In genomic region chr20:38725458-38725958, GRCh38 we compare ENCODE assay signal across 17 cellular contexts. TPM values are rescaled to one million over a fixed set of nuclear protein-coding genes. Genes with fewer than 3 reads are reported as not detected.
DNase-seq lines count a peak whose midpoint lies in the region; ATAC-seq, FAIRE-seq and TF ChIP-seq lines count a peak whose summit lies in the region.
"Had no signal": no experiment of that assay in that cellular context is flagged by ENCODE, and none has a peak within 500 bp of the region (broad histone marks: within the 10 kb centered on the region; RNA-seq: fewer than 3 reads in every experiment).

No MANE protein-coding gene starts in this region.

- 6% methylated on average over 22 of the region's 22 CpGs for WGBS in psoas muscle, 3 donors

- no peak for DNase-seq in activated CD4-positive, alpha-beta memory T cell treated with anti-CD3 and anti-CD28 coated beads, Interleukin-2, amount 10 ng/mL, durations not matched to agents 7 days and 5 days
- no peak for DNase-seq in activated CD4-positive, alpha-beta memory T cell treated with anti-CD3 and anti-CD28 coated beads for 36 hours
- DNase-seq in astrocyte (ENCODE audit: low read depth) (no peak), left lobe of liver (ENCODE audit: low spot score) (no peak), NCI-H1694 (lab: John Stamatoyannopoulos, UW) (no peak), psoas muscle (no peak)
- DNase-seq: brain microvascular endothelial cell, DMS79 treated with DMSO at 0.1 percent for 48 hours, hippocampal formation, lower lobe of right lung, T1000 had no signal

- intact Hi-C loops in activated CD4-positive, alpha-beta memory T cell treated with anti-CD3 and anti-CD28 coated beads for 36 hours (cut with micrococcal nuclease): loop anchor here (5.0 kb wide), 1 partner anchor 237 kb away; the partner anchor contains the start of gene DHX35
- intact Hi-C loops in psoas muscle (cut with DNase I): no loop called here

- H3K79me2 ChIP-seq in astrocyte (ENCODE audit: insufficient read depth, low read length) (no peaks in the 10 kb centered on the region), neural cell (replicated peaks; ENCODE audit: insufficient read depth, low read length) (peaks cover 94% of the 10 kb centered on the region)
- H3K79me2 ChIP-seq: parathyroid adenoma had no signal

- no peak for TF ChIP-seq CTCF in astrocyte (IDR thresholded peaks at IDR 0.05; ENCODE audit: insufficient read depth, low read depth, low read length)
- no peak for TF ChIP-seq CTCF in neural cell (IDR thresholded peaks at IDR 0.05; ENCODE audit: poor library complexity, severe bottlenecking)
- TF ChIP-seq CTCF in psoas muscle (IDR thresholded peaks at IDR 0.05): no peak

- H3K4me1 ChIP-seq in HUES6 (ENCODE audit: control insufficient read depth, insufficient read depth, low read length) (peaks cover 43% of the 10 kb centered on the region), astrocyte (ENCODE audit: insufficient read depth, low read length) (no peaks in the 10 kb centered on the region), psoas muscle (no peaks in the 10 kb centered on the region)
- H3K4me1 ChIP-seq: HAP-1, parathyroid adenoma had no signal

- H3K36me3 ChIP-seq in HUES6 (ENCODE audit: control insufficient read depth, insufficient read depth, low read length): no peaks in the 10 kb centered on the region
- H3K36me3 ChIP-seq in astrocyte (ENCODE audit: insufficient read depth, low read length): no peaks in the 10 kb centered on the region
- no peaks in the 10 kb centered on the region for H3K36me3 ChIP-seq in neural cell (ENCODE audit: insufficient read depth, low read length)
- no peaks in the 10 kb centered on the region for H3K36me3 ChIP-seq in psoas muscle (ENCODE audit: insufficient read depth in 1 of 2, low read depth in 1 of 2)
- H3K36me3 ChIP-seq: brain microvascular endothelial cell, HAP-1, lower lobe of right lung had no signal

- TF ChIP-seq RAD21 in neural cell (conservative IDR thresholded peaks at IDR 0.05): no peak

- H3K4me3 ChIP-seq in HUES6 (ENCODE audit: low read depth, low read length) (peak overlapping the region; percentile 66), astrocyte (ENCODE audit: insufficient read depth, low read depth, low read length) (no peak overlapping the region), neural cell (ENCODE audit: low read length) (peak overlapping the region; percentile 99), psoas muscle (no peak overlapping the region)
- H3K4me3 ChIP-seq: HAP-1, lower lobe of right lung had no signal

- POLR2A ChIA-PET in activated CD4-positive, alpha-beta memory T cell treated with anti-CD3 and anti-CD28 coated beads, Interleukin-2, amount 10 ng/mL, durations not matched to agents 7 days and 5 days (lab: Charles Lee): interaction anchor here (1.1 kb wide), 1 partner anchor 81 kb away, joined by 3 read pairs; no protein-coding TSS in a partner anchor
- POLR2A ChIA-PET in activated CD4-positive, alpha-beta memory T cell treated with anti-CD3 and anti-CD28 coated beads for 36 hours (lab: Charles Lee): interaction anchor here (1.2 kb wide), 1 partner anchor 8 kb away, joined by 3 read pairs; no protein-coding TSS in a partner anchor

- peak overlapping the region; percentile 32 for H3K27ac Mint-ChIP-seq in activated CD4-positive, alpha-beta memory T cell treated with anti-CD3 and anti-CD28 coated beads, Interleukin-2, amount 10 ng/mL, durations not matched to agents 7 days and 5 days
- H3K27ac Mint-ChIP-seq in activated CD4-positive, alpha-beta memory T cell treated with anti-CD3 and anti-CD28 coated beads for 36 hours: no peak overlapping the region
- H3K27ac Mint-ChIP-seq in astrocyte (ENCODE audit: unreplicated experiment): peak overlapping the region; percentile 80

- H3K27ac ChIP-seq in HUES6 (ENCODE audit: low read depth, low read length) (no peak overlapping the region), astrocyte (ENCODE audit: low read depth, low read length) (no peak overlapping the region), neural cell (ENCODE audit: low read length) (peak overlapping the region; percentile 99), psoas muscle (no peak overlapping the region)
- H3K27ac ChIP-seq: brain microvascular endothelial cell, lower lobe of right lung, parathyroid adenoma had no signal

- TF ChIP-seq EP300 in neural cell (conservative IDR thresholded peaks at IDR 0.05; ENCODE audit: poor library complexity, severe bottlenecking): peak; percentile 34

- peaks cover 16% of the 10 kb centered on the region for H4K20me1 ChIP-seq in astrocyte (ENCODE audit: insufficient read depth, low read length)
- no peaks in the 10 kb centered on the region for H4K20me1 ChIP-seq in neural cell (ENCODE audit: insufficient read depth)

- no peaks in the 10 kb centered on the region for H3K9me2 ChIP-seq in neural cell (ENCODE audit: insufficient read depth, low read length)

- FAIRE-seq in astrocyte (lab: Jason Lieb, UNC): no peak

- H2AFZ ChIP-seq in astrocyte (ENCODE audit: low read depth, low read length) (no peak overlapping the region), neural cell (ENCODE audit: low read depth, low read length) (no peak overlapping the region)
- H2AFZ ChIP-seq: parathyroid adenoma had no signal

- H3K4me1 Mint-ChIP-seq in activated CD4-positive, alpha-beta memory T cell treated with anti-CD3 and anti-CD28 coated beads, Interleukin-2, amount 10 ng/mL, durations not matched to agents 7 days and 5 days: peaks cover 52% of the 10 kb centered on the region
- H3K4me1 Mint-ChIP-seq in activated CD4-positive, alpha-beta memory T cell treated with anti-CD3 and anti-CD28 coated beads for 36 hours (ENCODE audit: low read depth): peaks cover 58% of the 10 kb centered on the region
- H3K4me1 Mint-ChIP-seq in astrocyte (ENCODE audit: low read depth, unreplicated experiment): peaks cover 4% of the 10 kb centered on the region

- H3K4me2 ChIP-seq in astrocyte (ENCODE audit: low read length) (no peak overlapping the region), neural cell (ENCODE audit: low read length) (peak overlapping the region; percentile 94)

- no peaks in the 10 kb centered on the region for H3K9me3 ChIP-seq in HUES6 (ENCODE audit: control insufficient read depth, insufficient read depth, low read depth, low read length)
- H3K9me3 ChIP-seq in astrocyte (ENCODE audit: insufficient read depth, low read depth, low read length): peaks cover 9% of the 10 kb centered on the region
- H3K9me3 ChIP-seq in neural cell (ENCODE audit: low read length): no peaks in the 10 kb centered on the region
- no peaks in the 10 kb centered on the region for H3K9me3 ChIP-seq in psoas muscle
- H3K9me3 ChIP-seq: HAP-1, lower lobe of right lung had no signal

- peaks cover 30% of the 10 kb centered on the region for H3K36me3 Mint-ChIP-seq in activated CD4-positive, alpha-beta memory T cell treated with anti-CD3 and anti-CD28 coated beads, Interleukin-2, amount 10 ng/mL, durations not matched to agents 7 days and 5 days (ENCODE audit: low read depth)
- peaks cover 3% of the 10 kb centered on the region for H3K36me3 Mint-ChIP-seq in activated CD4-positive, alpha-beta memory T cell treated with anti-CD3 and anti-CD28 coated beads for 36 hours
- peaks cover 11% of the 10 kb centered on the region for H3K36me3 Mint-ChIP-seq in astrocyte (ENCODE audit: low read depth, unreplicated experiment)

- CTCF ChIA-PET in activated CD4-positive, alpha-beta memory T cell treated with anti-CD3 and anti-CD28 coated beads, Interleukin-2, amount 10 ng/mL, durations not matched to agents 7 days and 5 days (lab: Charles Lee): interaction anchor here (0.7 to 2.5 kb wide), 7 partner anchors 31 to 353 kb away, joined by 3 to 9 read pairs (median 4); no protein-coding TSS in a partner anchor
- CTCF ChIA-PET in activated CD4-positive, alpha-beta memory T cell treated with anti-CD3 and anti-CD28 coated beads for 36 hours (lab: Charles Lee): interaction anchor here (0.6 to 3.1 kb wide), 11 partner anchors 26 to 349 kb away, joined by 3 to 20 read pairs (median 4); partner anchors contain the start of gene DHX35

- H3K27me3 ChIP-seq in HUES6 (ENCODE audit: control insufficient read depth, insufficient read depth, low read length) (peaks cover 100% of the 10 kb centered on the region), astrocyte (ENCODE audit: insufficient read depth, low read length) (peaks cover 92% of the 10 kb centered on the region), neural cell (ENCODE audit: insufficient read depth, low read depth, low read length) (peaks cover 31% of the 10 kb centered on the region), psoas muscle (ENCODE audit: insufficient read depth in 3 of 3, low read length in 2 of 3) (peaks cover 6 to 100% (median 62%) of the 10 kb centered on the region in 3 donors)

- H3K9ac ChIP-seq in HUES6 (ENCODE audit: low read length) (no peak overlapping the region), astrocyte (ENCODE audit: low read length) (no peak overlapping the region), neural cell (ENCODE audit: low read length) (peak overlapping the region; percentile 100)
- H3K9ac ChIP-seq: parathyroid adenoma had no signal

- peaks cover 91% of the 10 kb centered on the region for H3K27me3 Mint-ChIP-seq in activated CD4-positive, alpha-beta memory T cell treated with anti-CD3 and anti-CD28 coated beads, Interleukin-2, amount 10 ng/mL, durations not matched to agents 7 days and 5 days
- peaks cover 88% of the 10 kb centered on the region for H3K27me3 Mint-ChIP-seq in activated CD4-positive, alpha-beta memory T cell treated with anti-CD3 and anti-CD28 coated beads for 36 hours
- peaks cover 85% of the 10 kb centered on the region for H3K27me3 Mint-ChIP-seq in astrocyte (ENCODE audit: low read depth, unreplicated experiment)

- peaks cover 8% of the 10 kb centered on the region for H3F3A ChIP-seq in neural cell (ENCODE audit: insufficient read depth, low read length, poor library complexity, severe bottlenecking)

- no peaks in the 10 kb centered on the region for H3K9me3 Mint-ChIP-seq in activated CD4-positive, alpha-beta memory T cell treated with anti-CD3 and anti-CD28 coated beads, Interleukin-2, amount 10 ng/mL, durations not matched to agents 7 days and 5 days
- H3K9me3 Mint-ChIP-seq in activated CD4-positive, alpha-beta memory T cell treated with anti-CD3 and anti-CD28 coated beads for 36 hours: no peaks in the 10 kb centered on the region
- peaks cover 55% of the 10 kb centered on the region for H3K9me3 Mint-ChIP-seq in astrocyte (ENCODE audit: unreplicated experiment)

- no peak overlapping the region for H3K4me3 Mint-ChIP-seq in activated CD4-positive, alpha-beta memory T cell treated with anti-CD3 and anti-CD28 coated beads, Interleukin-2, amount 10 ng/mL, durations not matched to agents 7 days and 5 days
- H3K4me3 Mint-ChIP-seq in activated CD4-positive, alpha-beta memory T cell treated with anti-CD3 and anti-CD28 coated beads for 36 hours: no peak overlapping the region
- H3K4me3 Mint-ChIP-seq in astrocyte (ENCODE audit: unreplicated experiment): no peak overlapping the region

- ATAC-seq in left lobe of liver (no peak), psoas muscle (no peak)
- ATAC-seq: lower lobe of right lung had no signal

RNA-seq across cellular contexts. Expression of gene SLC32A1, which starts 1.2 kb away (rescaled TPM):
- total RNA-seq in activated CD4-positive, alpha-beta memory T cell treated with anti-CD3 and anti-CD28 coated beads, Interleukin-2, amount 10 ng/mL, durations not matched to agents 7 days and 5 days: not detected
- not detected for total RNA-seq in activated CD4-positive, alpha-beta memory T cell treated with anti-CD3 and anti-CD28 coated beads for 36 hours
- total RNA-seq in astrocyte (not detected in 2 replicates), left lobe of liver (not detected), psoas muscle (not detected)
- polyA plus RNA-seq in neural cell (36.2 and 40.0 TPM in 2 replicates), psoas muscle (not detected)
- 48.9 and 62.8 TPM in 2 replicates for polyA minus RNA-seq in neural cell
- total RNA-seq: lower lobe of right lung, NCI-H460 had no signal
- polyA plus RNA-seq: AG04450 had no signal

RNA-seq across cellular contexts. Expression of gene ACTR5, which starts 22.8 kb away (rescaled TPM):
- total RNA-seq in activated CD4-positive, alpha-beta memory T cell treated with anti-CD3 and anti-CD28 coated beads, Interleukin-2, amount 10 ng/mL, durations not matched to agents 7 days and 5 days: 1 to 10 TPM; 9.4 to 9.9 TPM
- total RNA-seq in activated CD4-positive, alpha-beta memory T cell treated with anti-CD3 and anti-CD28 coated beads for 36 hours: 10 to 100 TPM; 11.0 TPM
- total RNA-seq in astrocyte (3.7 and 4.0 TPM in 2 replicates), left lobe of liver (6.6 TPM), psoas muscle (1 to 10 TPM; 3.8 to 5.3 (median 4.7) TPM)
- polyA plus RNA-seq in neural cell (23.3 and 24.5 TPM in 2 replicates), psoas muscle (1 to 10 TPM; 5.3 to 9.3 (median 6.8) TPM)
- polyA minus RNA-seq in neural cell: 17.0 and 17.8 TPM in 2 replicates

Comparison
In these comparisons a context has a peak if more than half of its experiments do, and no peak if none do; other contexts are left out.
1. H3K4me3 ChIP-seq: peak in HUES6 (single experiment) and neural cell (single experiment); none in astrocyte (single experiment) and psoas muscle (single experiment).